In genomic region chr3:111874177-111874820, GRCh38 we compare ENCODE assay signal across 1 cellular context.
TF ChIP-seq lines count a peak whose summit lies in the region.

No MANE protein-coding gene starts in this region.

TF ChIP-seq in SK-N-SH, 30 proteins besides CTCF, POLR2A, EP300 and RAD21 (continued from another document):
- peak; percentile 38; the same call in 1 of the 2 replicates for TF ChIP-seq POLR2AphosphoS5 (IDR thresholded peaks at IDR 0.05; ENCODE audit: low read depth, low read length)
- TF ChIP-seq GABPA (IDR thresholded peaks at IDR 0.05; ENCODE audit: low read depth), result no peak
- no peak for TF ChIP-seq MAX (IDR thresholded peaks at IDR 0.05; ENCODE audit: low read depth)
- peak; percentile 69 for TF ChIP-seq PBX3 (IDR thresholded peaks at IDR 0.05)
